ENCODE assay signal across 8 cellular contexts in genomic region chr12:20946732-20947131, GRCh38.
DNase-seq lines count a peak whose midpoint lies in the region; ATAC-seq and TF ChIP-seq lines count a peak whose summit lies in the region.

No MANE protein-coding gene starts in this region.

- no peaks in the 10 kb centered on the region for H3K4me1 ChIP-seq in vagina

- no peaks in the 10 kb centered on the region for H3K36me3 ChIP-seq in vagina

- no peaks in the 10 kb centered on the region for H3K27me3 ChIP-seq in vagina

- no peak for TF ChIP-seq POLR2A in vagina (IDR thresholded peaks at IDR 0.05)

- no peak overlapping the region for H3K4me3 ChIP-seq in vagina

- H3K27ac ChIP-seq in VCaP (no peak overlapping the region), vagina (no peak overlapping the region)

- ATAC-seq in GM19397 (IDR thresholded peaks at IDR 0.05; ENCODE audit: unreplicated experiment) = no peak

- H3K9me3 ChIP-seq in vagina = no peaks in the 10 kb centered on the region

- peak; percentile 2 for DNase-seq in activated naive CD4-positive, alpha-beta T cell treated with Interleukin-2 at 50 U/mL for 16 hours
- DNase-seq in activated naive CD4-positive, alpha-beta T cell (lab: John Stamatoyannopoulos, UW) = no peak
- DNase-seq in HS-27A (ENCODE audit: low read depth) = peak; percentile 23
- DNase-seq in lung microvascular endothelial cell (ENCODE audit: low read depth in 2 of 2) = peak; percentile 17 to 31
- no peak for DNase-seq in KG1 (lab: John Stamatoyannopoulos, UW)
- no peak for DNase-seq in vagina (ENCODE audit: extremely low spot score in 2 of 2)

- intact Hi-C loops in vagina (cut with DNase I) = no loop called here

- TF ChIP-seq CTCF in VCaP (conservative IDR thresholded peaks at IDR 0.05) = peak; percentile 84
- no peak for TF ChIP-seq CTCF in vagina (IDR thresholded peaks at IDR 0.05)

Comparison
In these comparisons a context has a peak if more than half of its experiments do, and no peak if none do; other contexts are left out.
1. DNase-seq: peak in activated naive CD4-positive, alpha-beta T cell treated with Interleukin-2 at 50 U/mL for 16 hours (single experiment), HS-27A (single experiment) and lung microvascular endothelial cell (2 of 2); none in activated naive CD4-positive, alpha-beta T cell (0 of 4), KG1 (single experiment) and vagina (0 of 2).